ENCODE assay signal across 11 cellular contexts in genomic region chr10:26457088-26457487, GRCh38. TPM values are rescaled to one million over a fixed set of nuclear protein-coding genes. Genes with fewer than 3 reads are reported as not detected.
DNase-seq lines count a peak whose midpoint lies in the region; ATAC-seq and TF ChIP-seq lines count a peak whose summit lies in the region.
"Had no signal": no experiment of that assay in that cellular context is flagged by ENCODE, and none has a peak within 500 bp of the region (broad histone marks: within the 10 kb centered on the region; RNA-seq: fewer than 3 reads in every experiment).

No MANE protein-coding gene starts in this region.

- H4K91ac ChIP-seq in trophoblast cell (ENCODE audit: low read depth, low read length), result no peak overlapping the region

- no peak overlapping the region for H3K4me3 ChIP-seq in CD8-positive, alpha-beta memory T cell (ENCODE audit: low read length)
- peak overlapping the region; percentile 43 for H3K4me3 ChIP-seq in SU-DHL-6 (ENCODE audit: insufficient read depth, low read length, poor library complexity, severe bottlenecking)
- no peak overlapping the region for H3K4me3 ChIP-seq in trophoblast cell (ENCODE audit: low read depth, low read length)
- no peak overlapping the region for H3K4me3 ChIP-seq in dorsolateral prefrontal cortex
- H3K4me3 ChIP-seq: lower lobe of right lung had no signal

- H2BK120ac ChIP-seq in trophoblast cell (ENCODE audit: insufficient read depth, low read length, poor library complexity), result no peak overlapping the region

- POLR2A ChIA-PET in CD8-positive, alpha-beta memory T cell (lab: Charles Lee), result interaction anchor here (0.7 to 1.8 kb wide), 3 partner anchors 10 to 194 kb away, joined by 7 to 11 read pairs (median 8); no protein-coding TSS in a partner anchor

- no peak overlapping the region for H4K12ac ChIP-seq in trophoblast cell (ENCODE audit: low read depth, low read length)

- WGBS in trophoblast cell (ENCODE audit: extremely low coverage, insufficient coverage, insufficient read length), result no CpG with 5 or more reads among the region's 5 CpGs

- intact Hi-C loops in dorsolateral prefrontal cortex (cut with DNase I), result no loop called here

- CTCF ChIA-PET in CD8-positive, alpha-beta memory T cell (lab: Charles Lee), result interaction anchor here (1.7 kb wide), 1 partner anchor 10 kb away, joined by 8 read pairs; no protein-coding TSS in a partner anchor

- peaks cover 74 to 82% (median 80%) of the 10 kb centered on the region in 3 donors for H3K4me1 Mint-ChIP-seq in CD8-positive, alpha-beta memory T cell

- no peaks in the 10 kb centered on the region for H3K9me3 ChIP-seq in CD8-positive, alpha-beta memory T cell (ENCODE audit: low read length)
- H3K9me3 ChIP-seq in SU-DHL-6 (ENCODE audit: insufficient read depth, low read length) (no peaks in the 10 kb centered on the region), trophoblast cell (ENCODE audit: insufficient read depth, low read depth, low read length) (no peaks in the 10 kb centered on the region)
- H3K9me3 ChIP-seq: lower lobe of right lung had no signal

- peaks cover 61% of the 10 kb centered on the region for H3K4me1 ChIP-seq in CD8-positive, alpha-beta memory T cell (ENCODE audit: insufficient read depth, low read length)
- no peaks in the 10 kb centered on the region for H3K4me1 ChIP-seq in trophoblast cell (ENCODE audit: control insufficient read depth in 1 of 2, insufficient read depth in 2 of 2, low read length in 2 of 2)

- H2AFZ ChIP-seq in SU-DHL-6 (ENCODE audit: low read depth, low read length, severe bottlenecking), result no peak overlapping the region
- no peak overlapping the region for H2AFZ ChIP-seq in trophoblast cell (ENCODE audit: insufficient read depth, low read length, poor library complexity)

- H3K36me3 Mint-ChIP-seq in CD8-positive, alpha-beta memory T cell, result peaks cover 12 to 52% (median 18%) of the 10 kb centered on the region in 3 donors

- H3K79me2 ChIP-seq in SU-DHL-6 (ENCODE audit: insufficient read depth, low read length) (peaks cover 95% of the 10 kb centered on the region), trophoblast cell (ENCODE audit: control insufficient read depth, insufficient read depth, low read length, poor library complexity) (no peaks in the 10 kb centered on the region)

- no peak overlapping the region for H4K8ac ChIP-seq in trophoblast cell (ENCODE audit: low read depth, low read length)

- TF ChIP-seq CTCF in SU-DHL-6 (IDR thresholded peaks at IDR 0.05; ENCODE audit: insufficient read depth, low read length, poor library complexity, severe bottlenecking) (no peak), dorsolateral prefrontal cortex (IDR thresholded peaks at IDR 0.05 in 54 of 56, conservative IDR thresholded peaks at IDR 0.05 in 2 of 56; ENCODE audit: low read depth in 1 of 56, partially characterized antibody in 56 of 56) (no peak)

- H4K20me1 ChIP-seq in SU-DHL-6 (ENCODE audit: low read depth, low read length), result no peaks in the 10 kb centered on the region

- H3K79me1 ChIP-seq in trophoblast cell (ENCODE audit: low read length), result peaks cover 2% of the 10 kb centered on the region

- no peak overlapping the region for H2BK12ac ChIP-seq in trophoblast cell (ENCODE audit: low read length)

- no peak overlapping the region for H2BK5ac ChIP-seq in trophoblast cell (ENCODE audit: low read depth, low read length, poor library complexity)

- no peak overlapping the region for H3K18ac ChIP-seq in trophoblast cell (ENCODE audit: low read length)

- ATAC-seq in GM19324 (IDR thresholded peaks at IDR 0.05; ENCODE audit: low FRiP score, unreplicated experiment) (peak; percentile 90), HG02970 (IDR thresholded peaks at IDR 0.05; ENCODE audit: low FRiP score, unreplicated experiment) (peak; percentile 76)
- ATAC-seq: lower lobe of right lung had no signal

- H3K27me3 Mint-ChIP-seq in CD8-positive, alpha-beta memory T cell, result no peaks in the 10 kb centered on the region

- H3K4me2 ChIP-seq in SU-DHL-6 (ENCODE audit: low read depth, low read length, poor library complexity, severe bottlenecking), result peak overlapping the region; percentile 91
- H3K4me2 ChIP-seq in trophoblast cell (ENCODE audit: low read length), result no peak overlapping the region

- H3K9me2 ChIP-seq in SU-DHL-6 (replicated peaks; ENCODE audit: insufficient read depth, low read length), result no peaks in the 10 kb centered on the region

- H3K14ac ChIP-seq in trophoblast cell (ENCODE audit: low read length), result no peak overlapping the region

- H3K4ac ChIP-seq in trophoblast cell (ENCODE audit: low read depth, low read length), result no peak overlapping the region

- H3K9ac ChIP-seq in SU-DHL-6 (ENCODE audit: low read length), result peak overlapping the region; percentile 54
- H3K9ac ChIP-seq in trophoblast cell (ENCODE audit: low read length), result no peak overlapping the region

- H2AK5ac ChIP-seq in trophoblast cell (ENCODE audit: low read length), result no peak overlapping the region

- no peak for DNase-seq in CD8-positive, alpha-beta memory T cell
- no peak for DNase-seq in trophoblast cell
- no peak for DNase-seq in dorsolateral prefrontal cortex
- no peak for DNase-seq in stimulated activated CD4-positive, alpha-beta T cell treated with anti-CD3 and anti-CD28 coated beads, Interleukin-4, amount 100 ng/mL, for 24 hours
- DNase-seq in mesenteric fat pad (ENCODE audit: low spot score), result no peak
- DNase-seq: lower lobe of right lung; stimulated activated CD4-positive, alpha-beta T cell treated with anti-CD3 and anti-CD28 coated beads, Interleukin-4, amount 100 ng/mL, for 1 hour had no signal

- no peak overlapping the region for H3K23ac ChIP-seq in trophoblast cell (ENCODE audit: low read length)

- no peak overlapping the region for H3K27ac ChIP-seq in CD8-positive, alpha-beta memory T cell (ENCODE audit: low read depth, low read length)
- H3K27ac ChIP-seq in SU-DHL-6 (ENCODE audit: low read depth, low read length), result peak overlapping the region; percentile 93
- H3K27ac ChIP-seq in trophoblast cell (ENCODE audit: low read depth, low read length), result no peak overlapping the region
- H3K27ac ChIP-seq in dorsolateral prefrontal cortex, result no peak overlapping the region
- H3K27ac ChIP-seq: epithelial cell of prostate, lower lobe of right lung had no signal

- H3K27ac Mint-ChIP-seq in CD8-positive, alpha-beta memory T cell, result peak overlapping the region; percentile 67 to 91 (median 77)

- H3F3A ChIP-seq in SU-DHL-6 (ENCODE audit: insufficient read depth), result peaks cover 25% of the 10 kb centered on the region

- H3K27me3 ChIP-seq in CD8-positive, alpha-beta memory T cell (ENCODE audit: insufficient read depth, low read length, poor library complexity, severe bottlenecking), result no peaks in the 10 kb centered on the region
- H3K27me3 ChIP-seq in SU-DHL-6 (ENCODE audit: low read length) (no peaks in the 10 kb centered on the region), trophoblast cell (ENCODE audit: insufficient read depth, low read length) (no peaks in the 10 kb centered on the region), dorsolateral prefrontal cortex (no peaks in the 10 kb centered on the region)

- H3K4me3 Mint-ChIP-seq in CD8-positive, alpha-beta memory T cell, result peak overlapping the region in 5 of 7 donors; percentile 1 to 63 (median 27)

- H3K9me3 Mint-ChIP-seq in CD8-positive, alpha-beta memory T cell, result no peaks in the 10 kb centered on the region

- H3K36me3 ChIP-seq in CD8-positive, alpha-beta memory T cell (ENCODE audit: insufficient read depth, low read length), result peaks cover 6% of the 10 kb centered on the region
- H3K36me3 ChIP-seq in SU-DHL-6 (ENCODE audit: low read length), result peaks cover 28% of the 10 kb centered on the region
- peaks cover 0 to 3% of the 10 kb centered on the region in 2 experiments for H3K36me3 ChIP-seq in trophoblast cell (ENCODE audit: control insufficient read depth in 1 of 2, insufficient read depth in 2 of 2, low read length in 2 of 2)
- H3K36me3 ChIP-seq: lower lobe of right lung had no signal

RNA-seq across cellular contexts. Expression of gene APBB1IP, which starts 18.9 kb away (rescaled TPM):
- total RNA-seq in CD8-positive, alpha-beta memory T cell, result 10 to 100 TPM; 47.7 to 48.9 TPM
- 72.3 TPM for polyA plus RNA-seq in CD8-positive, alpha-beta memory T cell
- polyA plus RNA-seq in trophoblast cell (2013), result 6.7 and 6.8 TPM in 2 replicates
- 10 to 100 TPM in 51 of 120 experiments, 1 to 10 TPM in 69; 1.9 to 23.7 (median 9.4) TPM for total RNA-seq in dorsolateral prefrontal cortex
- 37.2 TPM for total RNA-seq in mesenteric fat pad
